10 cellular contexts compared by ENCODE assay signal in the genomic region with DNA sequence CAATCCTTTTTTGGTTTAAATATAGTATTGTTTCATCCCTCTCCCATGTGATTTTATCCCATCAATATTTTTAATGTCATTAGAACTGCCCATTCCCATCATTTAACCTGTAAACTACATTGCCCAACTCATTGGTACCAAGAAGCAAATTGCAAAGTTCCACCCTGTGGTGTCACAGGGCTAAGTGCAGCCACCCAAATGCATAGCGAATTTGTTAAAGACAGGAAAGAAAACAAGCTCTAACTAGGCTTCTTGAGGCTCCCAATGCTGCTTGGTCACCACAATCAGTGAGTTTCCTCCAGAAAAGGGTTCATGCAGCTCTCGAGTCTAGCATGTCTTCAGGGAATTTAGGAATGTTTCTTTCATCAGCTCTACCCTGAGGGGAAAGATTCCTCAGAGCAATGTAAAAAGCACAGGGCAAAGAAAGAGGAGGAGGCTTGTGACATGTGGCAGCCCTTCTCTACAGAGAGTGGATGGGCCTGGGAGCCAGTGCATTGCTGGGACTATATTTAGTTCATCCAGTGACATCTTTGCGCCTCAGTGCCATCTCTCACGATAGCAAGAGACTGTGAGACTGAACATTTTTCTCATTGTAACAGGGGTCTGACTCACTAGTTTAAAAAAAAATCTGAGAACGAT. TPM values are rescaled to one million over a fixed set of nuclear protein-coding genes. Genes with fewer than 3 reads are reported as not detected.
DNase-seq lines count a peak whose midpoint lies in the region; ATAC-seq and TF ChIP-seq lines count a peak whose summit lies in the region.
"Had no signal": no experiment of that assay in that cellular context is flagged by ENCODE, and none has a peak within 500 bp of the region (broad histone marks: within the 10 kb centered on the region; RNA-seq: fewer than 3 reads in every experiment).

No MANE protein-coding gene starts in this region.

- TF ChIP-seq CTCF in AG04449 (IDR thresholded peaks at IDR 0.05; ENCODE audit: insufficient read depth, low read length, missing control alignments) (no peak), RWPE2 (IDR thresholded peaks at IDR 0.05; ENCODE audit: poor library complexity, severe bottlenecking) (no peak)

- DNase-seq in AG04449 (ENCODE audit: low read depth, low spot score) (peak; percentile 91), RWPE2 (ENCODE audit: low spot score) (no peak), hepatic stellate cell (ENCODE audit: low spot score) (peak; percentile 46), NCI-H1048 (lab: John Stamatoyannopoulos, UW) (no peak), kidney glomerular epithelial cell (lab: John Stamatoyannopoulos, UW) (no peak), cerebellar nuclear complex (lab: John Stamatoyannopoulos, UW) (no peak), SK-N-DZ (ENCODE audit: low spot score) (no peak)
- DNase-seq: activated CD4-positive, alpha-beta T cell treated with anti-CD3 and anti-CD28 coated beads, Interleukin-2, amount 50 U/mL, for 48 hours; naive thymus-derived CD8-positive, alpha-beta T cell had no signal

- H3K27ac ChIP-seq in RWPE2 (ENCODE audit: poor library complexity, severe bottlenecking): no peak overlapping the region

- H3K4me1 ChIP-seq in RWPE2 (ENCODE audit: insufficient read depth, poor library complexity, severe bottlenecking): peaks cover 12% of the 10 kb centered on the region

- POLR2A ChIA-PET in AG04449 (lab: Yijun Ruan, JAX): interaction anchor here (0.6 to 1.8 kb wide), 9 partner anchors 11 to 324 kb away, joined by 3 to 16 read pairs (median 3); no protein-coding TSS in a partner anchor

- no peaks in the 10 kb centered on the region for H3K36me3 ChIP-seq in RWPE2 (ENCODE audit: low read depth)

- CTCF ChIA-PET in AG04449 (lab: Yijun Ruan, JAX): interaction anchor here (0.6 to 3.2 kb wide), 21 partner anchors 9 to 445 kb away, joined by 3 to 20 read pairs (median 4); no protein-coding TSS in a partner anchor

- ATAC-seq in GM21526 (IDR thresholded peaks at IDR 0.05; ENCODE audit: low FRiP score, unreplicated experiment): peak; percentile 40
- peak; percentile 23; the same call in 1 of the 3 replicates for ATAC-seq in RWPE2 (ENCODE audit: low read depth)
- ATAC-seq: naive thymus-derived CD8-positive, alpha-beta T cell had no signal

- H3K27me3 ChIP-seq in RWPE2 (ENCODE audit: insufficient read depth, poor library complexity, severe bottlenecking): no peaks in the 10 kb centered on the region

- H3K4me3 ChIP-seq in AG04449 (ENCODE audit: low read depth, low read length) (no peak overlapping the region), RWPE2 (ENCODE audit: severe bottlenecking) (no peak overlapping the region)

- no peaks in the 10 kb centered on the region for H3K9me3 ChIP-seq in RWPE2 (ENCODE audit: severe bottlenecking)

RNA-seq across cellular contexts. Expression of gene CAV1, which starts 58.1 kb away (rescaled TPM):
- polyA plus RNA-seq in SK-N-DZ (2014; cell fraction: cytosol; rRNA removed): not detected in 2 replicates
- not detected in 2 replicates for polyA plus RNA-seq in SK-N-DZ (2014; cell fraction: nucleus; rRNA removed)
- polyA plus RNA-seq: naive thymus-derived CD8-positive, alpha-beta T cell had no signal

Comparison
In these comparisons a context has a peak if more than half of its experiments do, and no peak if none do; other contexts are left out.
1. DNase-seq: peak in AG04449 (single experiment) and hepatic stellate cell (single experiment); none in RWPE2 (single experiment), NCI-H1048 (single experiment), kidney glomerular epithelial cell (single experiment), cerebellar nuclear complex (0 of 2) and SK-N-DZ (single experiment).